8 cellular contexts compared by ENCODE assay signal in the genomic region with DNA sequence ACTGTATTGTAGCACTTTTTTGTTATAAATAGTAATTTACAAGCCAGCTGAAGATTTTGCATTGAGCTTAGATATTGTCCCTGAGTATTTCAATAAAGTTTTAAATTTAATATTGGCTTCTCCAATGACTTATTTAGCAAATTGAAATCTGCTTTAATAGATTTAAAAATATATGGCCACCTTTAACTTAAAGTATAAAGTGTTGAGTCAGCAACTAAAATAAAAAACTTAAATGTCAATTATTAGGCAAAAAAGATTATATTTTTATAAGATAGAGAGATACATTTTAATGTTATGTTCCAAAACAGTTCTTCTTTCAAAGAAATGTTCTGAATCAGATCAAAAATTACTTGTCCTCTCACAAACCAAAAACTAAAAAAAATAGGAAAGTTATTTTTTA.
"Had no signal": no experiment of that assay in that cellular context is flagged by ENCODE, and none has a peak within 500 bp of the region (broad histone marks: within the 10 kb centered on the region; RNA-seq: fewer than 3 reads in every experiment).

No MANE protein-coding gene starts in this region.

- H3K4me2 ChIP-seq: GM23338, KMS-11 had no signal

- H3K27ac ChIP-seq: KMS-11 had no signal

- H3K9ac ChIP-seq: KMS-11 had no signal

- ATAC-seq: GM23338 had no signal

- FAIRE-seq: H54, HTR-8/SVneo had no signal

- H2AFZ ChIP-seq: GM23338 had no signal

- DNase-seq: H9, HCEC 1CT, Karpas-422, KBM-7 had no signal

- H3K4me3 ChIP-seq: GM23338 had no signal
